ENCODE assay signal across 7 cellular contexts in the genomic region with DNA sequence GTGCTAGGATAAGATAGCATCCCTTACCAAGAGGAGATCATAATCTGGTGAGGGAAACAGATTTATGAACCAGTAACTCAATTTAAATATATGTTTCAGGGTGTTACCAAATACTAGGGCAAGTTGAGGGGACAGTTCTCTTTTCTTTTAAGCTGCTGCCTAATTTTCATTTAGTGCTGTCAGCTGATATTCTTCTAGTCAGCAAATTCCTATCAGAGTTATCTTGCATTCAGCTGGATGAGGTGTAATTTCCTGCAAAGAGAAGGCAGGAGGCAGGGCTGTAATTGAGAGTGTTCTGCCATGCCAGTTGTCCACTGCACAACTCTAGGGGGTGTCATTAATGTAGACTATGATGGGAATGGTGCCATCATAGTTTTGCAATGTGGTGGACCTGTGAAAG.
"Had no signal": no experiment of that assay in that cellular context is flagged by ENCODE, and none has a peak within 500 bp of the region (broad histone marks: within the 10 kb centered on the region; RNA-seq: fewer than 3 reads in every experiment).

No MANE protein-coding gene starts in this region.

- FAIRE-seq: G401.6, GM12878, GM12892, GM18507, GM19239 had no signal

- H3K4me3 ChIP-seq: GM12878 had no signal

- DNase-seq: GDM1, GF-D8 had no signal

- ATAC-seq: GM12878 had no signal
